Comparison of ENCODE assay signal across 1 cellular context in genomic region chr22:33758125-33758483, GRCh38.
TF ChIP-seq lines count a peak whose summit lies in the region.

No MANE protein-coding gene starts in this region.

TF ChIP-seq in HepG2, 621 proteins besides CTCF, POLR2A, EP300 and RAD21 (continued from another document):
- TF ChIP-seq AKNA (CRISPR knock-in tag; IDR thresholded peaks at IDR 0.05; ENCODE audit: borderline replicate concordance) = no peak
- TF ChIP-seq SYNCRIP (IDR thresholded peaks at IDR 0.05; ENCODE audit: insufficient read depth, low read depth, low read length) = no peak
- no peak for TF ChIP-seq ZFP36L2 (CRISPR knock-in tag; IDR thresholded peaks at IDR 0.05)
- TF ChIP-seq BCLAF1 (IDR thresholded peaks at IDR 0.05) = no peak
- TF ChIP-seq ZFP62 (CRISPR knock-in tag; IDR thresholded peaks at IDR 0.05) = no peak
- no peak for TF ChIP-seq DNMT1 (CRISPR knock-in tag; IDR thresholded peaks at IDR 0.05)
